In genomic region chr12:131571827-131572226, GRCh38 we compare ENCODE assay signal across 18 cellular contexts.
DNase-seq lines count a peak whose midpoint lies in the region; TF ChIP-seq lines count a peak whose summit lies in the region.
"Had no signal": no experiment of that assay in that cellular context is flagged by ENCODE, and none has a peak within 500 bp of the region (broad histone marks: within the 10 kb centered on the region; RNA-seq: fewer than 3 reads in every experiment).

No MANE protein-coding gene starts in this region.

- no peak overlapping the region for H3K27ac ChIP-seq in WERI-Rb-1
- H3K27ac ChIP-seq in endodermal cell (ENCODE audit: low read depth, low read length): no peak overlapping the region
- H3K27ac ChIP-seq: 22Rv1, BLaER1, C4-2B, GM23248 had no signal

- H3K36me3 ChIP-seq in WERI-Rb-1 (no peaks in the 10 kb centered on the region), endodermal cell (ENCODE audit: control insufficient read depth, insufficient read depth, low read length) (no peaks in the 10 kb centered on the region)
- H3K36me3 ChIP-seq: BLaER1 had no signal

- peaks cover 14% of the 10 kb centered on the region for H3K4me1 ChIP-seq in endodermal cell (ENCODE audit: control insufficient read depth, insufficient read depth, low read length)
- H3K4me1 ChIP-seq: Caco-2 had no signal

- no peaks in the 10 kb centered on the region for H3K36me3 Mint-ChIP-seq in endodermal cell (ENCODE audit: low read depth)
- H3K36me3 Mint-ChIP-seq: CD4-positive, CD25-positive, alpha-beta regulatory T cell; CD8-positive, alpha-beta T cell had no signal

- no peaks in the 10 kb centered on the region for H3K27me3 ChIP-seq in WERI-Rb-1 (ENCODE audit: insufficient read depth, low read depth, severe bottlenecking)
- H3K27me3 ChIP-seq in endodermal cell (ENCODE audit: control insufficient read depth, insufficient read depth, low read length, poor library complexity, severe bottlenecking): no peaks in the 10 kb centered on the region
- H3K27me3 ChIP-seq: BLaER1 had no signal

- H3K4me3 ChIP-seq in WERI-Rb-1 (ENCODE audit: low read depth, low read length) (no peak overlapping the region), endodermal cell (ENCODE audit: low read length) (no peak overlapping the region)
- H3K4me3 ChIP-seq: BLaER1, GM23248 had no signal

- intact Hi-C loops in posterior vena cava (cut with DNase I): no loop called here

- H3K27me3 Mint-ChIP-seq in endodermal cell (ENCODE audit: insufficient read depth): peaks cover 13% of the 10 kb centered on the region
- H3K27me3 Mint-ChIP-seq: CD4-positive, CD25-positive, alpha-beta regulatory T cell had no signal

- no peak overlapping the region for H3K9ac ChIP-seq in endodermal cell (ENCODE audit: extremely low read depth, low read length, poor library complexity, severe bottlenecking)
- H3K9ac ChIP-seq: BLaER1, GM23248 had no signal

- no peak overlapping the region for H3K4me3 Mint-ChIP-seq in endodermal cell
- H3K4me3 Mint-ChIP-seq: B cell; CD4-positive, CD25-positive, alpha-beta regulatory T cell; CD8-positive, alpha-beta T cell; H9 had no signal

- 67 to 78% methylated on average over 5 to 6 of the region's 6 CpGs for WGBS in endodermal cell (ENCODE audit: insufficient coverage in 1 of 2, insufficient read length in 1 of 2), 2 experiments

- peak overlapping the region; percentile 4 for H3K27ac Mint-ChIP-seq in endodermal cell
- H3K27ac Mint-ChIP-seq: B cell; CD4-positive, CD25-positive, alpha-beta regulatory T cell; CD8-positive, alpha-beta T cell; H9 had no signal

- H3K9me3 ChIP-seq in WERI-Rb-1 (ENCODE audit: severe bottlenecking) (no peaks in the 10 kb centered on the region), endodermal cell (ENCODE audit: control insufficient read depth, low read length) (peaks cover 8% of the 10 kb centered on the region)
- H3K9me3 ChIP-seq: BLaER1, Caco-2 had no signal

- H3K9me3 Mint-ChIP-seq in endodermal cell: peaks cover 6% of the 10 kb centered on the region
- H3K9me3 Mint-ChIP-seq: CD8-positive, alpha-beta T cell had no signal

- peaks cover 33% of the 10 kb centered on the region for H3K4me1 Mint-ChIP-seq in endodermal cell
- H3K4me1 Mint-ChIP-seq: B cell; CD4-positive, CD25-positive, alpha-beta regulatory T cell had no signal

- no peak for TF ChIP-seq CTCF in GM13976 (IDR thresholded peaks at IDR 0.05; ENCODE audit: borderline replicate concordance, control extremely low read depth, extremely low read depth, insufficient read depth, missing control alignments)
- TF ChIP-seq CTCF in WERI-Rb-1 (IDR thresholded peaks at IDR 0.05; ENCODE audit: low read depth, low read length): no peak
- TF ChIP-seq CTCF in endodermal cell (conservative IDR thresholded peaks at IDR 0.05): no peak
- no peak for TF ChIP-seq CTCF in GM13977 (IDR thresholded peaks at IDR 0.05; ENCODE audit: extremely low read depth, insufficient read depth, missing control alignments)

- DNase-seq in GM13976 (ENCODE audit: low spot score) (peak; percentile 21), WERI-Rb-1 (peak; percentile 62), endodermal cell (peak; percentile 60), posterior vena cava (ENCODE audit: low spot score) (peak; percentile 49), occipital lobe (lab: John Stamatoyannopoulos, UW) (no peak), SIG-M5 treated with dmso at 0.1 percent for 504 hours (lab: John Stamatoyannopoulos, UW; ENCODE audit: unreplicated experiment) (no peak), GM13977 (ENCODE audit: low spot score) (no peak)
- DNase-seq: Caco-2; CD4-positive, CD25-positive, alpha-beta regulatory T cell; CD8-positive, alpha-beta T cell; DMS153; DND-41; GM23248; H9 had no signal

- in situ Hi-C loops in GM13976 (cut with MboI; ENCODE audit: low sequenced_read_pairs, unreplicated experiment) (no loop called here), GM13977 (cut with MboI; ENCODE audit: low pct_unique_long_range_greater_than_20kb, low sequenced_read_pairs, unreplicated experiment) (no loop called here)

Comparison
In these comparisons a context has a peak if more than half of its experiments do, and no peak if none do; other contexts are left out.
1. DNase-seq: peak in GM13976 (single experiment), WERI-Rb-1 (single experiment), endodermal cell (single experiment) and posterior vena cava (single experiment); none in occipital lobe (single experiment), SIG-M5 treated with dmso at 0.1 percent for 504 hours (single experiment) and GM13977 (single experiment).